ENCODE assay signal across 2 cellular contexts in genomic region chr9:117750401-117750800, GRCh38.
TF ChIP-seq lines count a peak whose summit lies in the region.

No MANE protein-coding gene starts in this region.

TF ChIP-seq in H1, 55 proteins besides CTCF, POLR2A, EP300 and RAD21:
- TF ChIP-seq RXRA (IDR thresholded peaks at IDR 0.05; ENCODE audit: insufficient read depth, low read depth, low read length) (no peak), BACH1 (IDR thresholded peaks at IDR 0.05; ENCODE audit: low read length) (no peak), USF2 (IDR thresholded peaks at IDR 0.05; ENCODE audit: low read length) (no peak), SP1 (IDR thresholded peaks at IDR 0.05; ENCODE audit: low read depth, low read length) (no peak), POLR2AphosphoS5 (IDR thresholded peaks at IDR 0.05; ENCODE audit: low read depth, low read length) (no peak)
TF ChIP-seq in H1: peak in this region for 0.

TF ChIP-seq in neural cell, 6 proteins besides CTCF, POLR2A, EP300 and RAD21:
- TF ChIP-seq POLR2AphosphoS5 (IDR thresholded peaks at IDR 0.05) (no peak), TAF1 (IDR thresholded peaks at IDR 0.05; ENCODE audit: low read depth) (no peak), SMC3 (conservative IDR thresholded peaks at IDR 0.05; ENCODE audit: poor library complexity) (no peak), MXI1 (conservative IDR thresholded peaks at IDR 0.05; ENCODE audit: poor library complexity, severe bottlenecking) (no peak), EZH2 (IDR thresholded peaks at IDR 0.05; ENCODE audit: borderline replicate concordance, insufficient read depth, low read length, poor library complexity, severe bottlenecking) (no peak), REST (IDR thresholded peaks at IDR 0.05; ENCODE audit: borderline replicate concordance) (no peak)
TF ChIP-seq in neural cell: peak in this region for 0.
